In the genomic region with DNA sequence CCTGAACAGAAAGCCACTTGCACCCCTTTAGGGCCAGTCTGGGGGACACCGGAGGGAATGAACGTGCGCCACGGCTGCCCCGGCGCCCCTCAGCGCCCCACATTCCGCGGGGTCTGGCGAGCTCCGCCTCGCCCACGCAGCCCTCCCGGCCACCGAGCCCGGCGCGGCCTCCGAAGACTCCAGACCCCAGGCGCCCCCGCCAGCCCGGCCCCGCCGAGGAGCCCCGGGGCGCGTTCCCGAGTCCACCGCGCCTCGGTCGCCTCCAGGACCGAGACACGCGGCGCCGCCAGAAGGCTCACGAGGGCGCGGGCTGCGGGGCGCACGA, we compare ENCODE assay signal across 2 cellular contexts.
TF ChIP-seq lines count a peak whose summit lies in the region.

No MANE protein-coding gene starts in this region.

TF ChIP-seq in SK-N-SH, 30 proteins besides CTCF, POLR2A, EP300 and RAD21 (continued from another document):
- TF ChIP-seq, protein P1, sequence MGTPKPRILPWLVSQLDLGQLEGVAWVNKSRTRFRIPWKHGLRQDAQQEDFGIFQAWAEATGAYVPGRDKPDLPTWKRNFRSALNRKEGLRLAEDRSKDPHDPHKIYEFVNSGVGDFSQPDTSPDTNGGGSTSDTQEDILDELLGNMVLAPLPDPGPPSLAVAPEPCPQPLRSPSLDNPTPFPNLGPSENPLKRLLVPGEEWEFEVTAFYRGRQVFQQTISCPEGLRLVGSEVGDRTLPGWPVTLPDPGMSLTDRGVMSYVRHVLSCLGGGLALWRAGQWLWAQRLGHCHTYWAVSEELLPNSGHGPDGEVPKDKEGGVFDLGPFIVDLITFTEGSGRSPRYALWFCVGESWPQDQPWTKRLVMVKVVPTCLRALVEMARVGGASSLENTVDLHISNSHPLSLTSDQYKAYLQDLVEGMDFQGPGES (IDR thresholded peaks at IDR 0.05; ENCODE audit: low read depth, low read length): no peak
- TF ChIP-seq GABPA (IDR thresholded peaks at IDR 0.05; ENCODE audit: low read depth): no peak

TF ChIP-seq in SK-N-SH treated with all-trans-retinoic acid at 6 μM for 48 hours, 23 proteins besides CTCF, POLR2A, EP300 and RAD21 (continued from another document):
- TF ChIP-seq CREB5 (CRISPR knock-in tag; IDR thresholded peaks at IDR 0.05; ENCODE audit: low read depth) (no peak), TCF4 (CRISPR knock-in tag; IDR thresholded peaks at IDR 0.05; ENCODE audit: borderline replicate concordance) (no peak), GLIS3 (CRISPR knock-in tag; IDR thresholded peaks at IDR 0.05) (no peak)
